In the genomic region with DNA sequence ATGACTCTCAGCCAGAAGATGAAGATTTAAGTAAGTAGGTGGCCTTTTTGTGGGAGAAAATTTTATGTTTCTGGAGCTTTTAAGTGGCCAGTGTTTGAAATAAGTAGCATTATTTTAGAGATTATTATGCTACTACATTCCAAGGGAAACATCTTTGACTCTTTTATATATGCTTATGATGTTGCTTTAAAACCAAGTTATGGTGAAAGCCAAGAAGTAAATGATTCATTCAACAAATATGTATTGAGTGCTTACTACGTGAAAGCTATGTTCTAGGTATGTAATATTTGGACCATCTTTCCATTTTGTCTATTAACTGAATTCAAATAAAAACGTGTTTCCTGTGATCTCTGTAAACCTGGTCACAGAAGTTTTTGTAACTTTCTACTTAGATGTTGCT, we compare ENCODE assay signal across 25 cellular contexts. TPM values are rescaled to one million over a fixed set of nuclear protein-coding genes. Genes with fewer than 3 reads are reported as not detected.
DNase-seq lines count a peak whose midpoint lies in the region; ATAC-seq, FAIRE-seq and TF ChIP-seq lines count a peak whose summit lies in the region.
"Had no signal": no experiment of that assay in that cellular context is flagged by ENCODE, and none has a peak within 500 bp of the region (broad histone marks: within the 10 kb centered on the region; RNA-seq: fewer than 3 reads in every experiment).

No MANE protein-coding gene starts in this region.

- no peak overlapping the region for H3K9ac ChIP-seq in astrocyte (ENCODE audit: low read length)
- H3K9ac ChIP-seq: neural progenitor cell had no signal

- H3K9me3 ChIP-seq in astrocyte (ENCODE audit: insufficient read depth, low read depth, low read length): no peaks in the 10 kb centered on the region
- H3K9me3 ChIP-seq: BE2C, Peyer's patch, testis had no signal

- TF ChIP-seq CTCF in astrocyte (IDR thresholded peaks at IDR 0.05; ENCODE audit: insufficient read depth, low read depth, low read length): no peak
- no peak for TF ChIP-seq CTCF in fibroblast of villous mesenchyme (IDR thresholded peaks at IDR 0.05; ENCODE audit: insufficient read depth, low read depth, low read length)

- H3K36me3 Mint-ChIP-seq in astrocyte (ENCODE audit: low read depth, unreplicated experiment): peaks cover 11% of the 10 kb centered on the region

- no peak overlapping the region for H3K4me2 ChIP-seq in astrocyte (ENCODE audit: low read length)
- H3K4me2 ChIP-seq: neural progenitor cell had no signal

- no peak overlapping the region for H3K4me3 Mint-ChIP-seq in astrocyte (ENCODE audit: unreplicated experiment)
- H3K4me3 Mint-ChIP-seq: activated B cell treated with CpG ODN at 0.5 μM for 24 hours; brain; CD8-positive, alpha-beta T cell; neural progenitor cell; stimulated activated naive CD8-positive, alpha-beta T cell treated with anti-CD3 and anti-CD28 coated beads, Interleukin-15, Interleukin-2, amounts not matched to agents 100 ng/mL and 50 ng/mL, for 24 hours had no signal

- H3K4me3 ChIP-seq in ACC112 (ENCODE audit: low read depth, low read length) (no peak overlapping the region), astrocyte (ENCODE audit: insufficient read depth, low read depth, low read length) (no peak overlapping the region), fibroblast of villous mesenchyme (ENCODE audit: low read depth, low read length) (no peak overlapping the region)
- H3K4me3 ChIP-seq: GM12878, neural progenitor cell, Peyer's patch, testis had no signal

- H3K4me1 ChIP-seq in ACC112 (ENCODE audit: control insufficient read depth, insufficient read depth, low read length, unreplicated experiment) (peaks cover 36% of the 10 kb centered on the region), astrocyte (ENCODE audit: insufficient read depth, low read length) (no peaks in the 10 kb centered on the region)
- H3K4me1 ChIP-seq: BE2C, neural progenitor cell, Peyer's patch, testis had no signal

- FAIRE-seq in astrocyte (lab: Jason Lieb, UNC): peak; percentile 73
- FAIRE-seq: GM12878, small intestine had no signal

- H3K27ac Mint-ChIP-seq in astrocyte (ENCODE audit: unreplicated experiment): no peak overlapping the region
- H3K27ac Mint-ChIP-seq: activated B cell treated with CpG ODN at 0.5 μM for 24 hours; CD8-positive, alpha-beta T cell; neural progenitor cell; stimulated activated naive CD8-positive, alpha-beta T cell treated with anti-CD3 and anti-CD28 coated beads, Interleukin-15, Interleukin-2, amounts not matched to agents 100 ng/mL and 50 ng/mL, for 24 hours had no signal

- H3K27ac ChIP-seq in ACC112 (ENCODE audit: low read depth, low read length) (peak overlapping the region; percentile 43), astrocyte (ENCODE audit: low read depth, low read length) (no peak overlapping the region)
- H3K27ac ChIP-seq: HL-60, neural progenitor cell, Peyer's patch, testis had no signal

- ATAC-seq in HG02678 (IDR thresholded peaks at IDR 0.05; ENCODE audit: unreplicated experiment) (no peak), GM19455 (IDR thresholded peaks at IDR 0.05; ENCODE audit: unreplicated experiment) (no peak)
- ATAC-seq: CD8-positive, alpha-beta T cell; GM12878 had no signal

- no peaks in the 10 kb centered on the region for H3K27me3 Mint-ChIP-seq in astrocyte (ENCODE audit: low read depth, unreplicated experiment)
- H3K27me3 Mint-ChIP-seq: activated B cell treated with CpG ODN at 0.5 μM for 24 hours; brain; stimulated activated naive CD8-positive, alpha-beta T cell treated with anti-CD3 and anti-CD28 coated beads, Interleukin-15, Interleukin-2, amounts not matched to agents 100 ng/mL and 50 ng/mL, for 24 hours had no signal

- peaks cover 27% of the 10 kb centered on the region for H4K20me1 ChIP-seq in astrocyte (ENCODE audit: insufficient read depth, low read length)

- no peaks in the 10 kb centered on the region for H3K27me3 ChIP-seq in ACC112 (ENCODE audit: insufficient read depth, low read length)
- H3K27me3 ChIP-seq in astrocyte (ENCODE audit: insufficient read depth, low read length): no peaks in the 10 kb centered on the region
- H3K27me3 ChIP-seq: BE2C, neural progenitor cell, Peyer's patch, testis had no signal

- H2AFZ ChIP-seq in ACC112 (ENCODE audit: low read length, unreplicated experiment): no peak overlapping the region
- no peak overlapping the region for H2AFZ ChIP-seq in astrocyte (ENCODE audit: low read depth, low read length)
- H2AFZ ChIP-seq: neural progenitor cell had no signal

- peaks cover 11% of the 10 kb centered on the region for H3K4me1 Mint-ChIP-seq in astrocyte (ENCODE audit: low read depth, unreplicated experiment)
- H3K4me1 Mint-ChIP-seq: neural progenitor cell had no signal

- DNase-seq in HS-5 (ENCODE audit: low read depth) (peak; percentile 11), astrocyte (ENCODE audit: low read depth) (peak; percentile 41), fibroblast of villous mesenchyme (ENCODE audit: low read depth) (peak; percentile 19), NCI-H1930 (lab: John Stamatoyannopoulos, UW) (no peak)
- DNase-seq in stimulated activated naive CD4-positive, alpha-beta T cell treated with Interleukin-2 at 50 U/mL for 16 hours (lab: John Stamatoyannopoulos, UW): no peak
- DNase-seq: activated B cell treated with CpG ODN at 0.5 μM for 24 hours; activated CD4-positive, alpha-beta T cell treated with anti-CD3 and anti-CD28 coated beads, Interleukin-2, amount 50 U/mL, for 1 hour; activated T-cell treated with anti-CD3 and anti-CD28 coated beads, Interleukin-2, amount 50 U/mL, for 1 hour; BE2C; CD8-positive, alpha-beta T cell; Karpas-422; NCI-H1436 treated with DMSO at 0.1 percent for 48 hours; NCI-H774; Peyer's patch; SIG-M5; small intestine; testis had no signal

- H3K9me3 Mint-ChIP-seq in astrocyte (ENCODE audit: unreplicated experiment): peaks cover 2% of the 10 kb centered on the region
- H3K9me3 Mint-ChIP-seq: activated B cell treated with CpG ODN at 0.5 μM for 24 hours; brain; CD8-positive, alpha-beta T cell; neural progenitor cell; stimulated activated naive CD8-positive, alpha-beta T cell treated with anti-CD3 and anti-CD28 coated beads, Interleukin-15, Interleukin-2, amounts not matched to agents 100 ng/mL and 50 ng/mL, for 24 hours had no signal

- peaks cover 32% of the 10 kb centered on the region for H3K36me3 ChIP-seq in ACC112 (ENCODE audit: insufficient read depth, low read length)
- H3K36me3 ChIP-seq in astrocyte (ENCODE audit: insufficient read depth, low read length): peaks cover 18% of the 10 kb centered on the region

- H3K79me2 ChIP-seq in ACC112 (ENCODE audit: control insufficient read depth, insufficient read depth, low read length, unreplicated experiment): peaks cover 48% of the 10 kb centered on the region
- H3K79me2 ChIP-seq in astrocyte (ENCODE audit: insufficient read depth, low read length): peaks cover 38% of the 10 kb centered on the region

RNA-seq across cellular contexts. Expression of a gene that starts 58.3 kb away (rescaled TPM):
- total RNA-seq in astrocyte (35.7 and 40.9 TPM in 2 replicates), fibroblast of villous mesenchyme (66.4 and 82.5 TPM in 2 replicates)

Comparison
In these comparisons a context has a peak if more than half of its experiments do, and no peak if none do; other contexts are left out.
1. DNase-seq: peak in HS-5 (single experiment), astrocyte (single experiment) and fibroblast of villous mesenchyme (single experiment); none in NCI-H1930 (0 of 2) and stimulated activated naive CD4-positive, alpha-beta T cell treated with Interleukin-2 at 50 U/mL for 16 hours (single experiment).